29 cellular contexts compared by ENCODE assay signal in genomic region chr20:61674051-61674450, GRCh38.
"Had no signal": no experiment of that assay in that cellular context is flagged by ENCODE, and none has a peak within 500 bp of the region (broad histone marks: within the 10 kb centered on the region; RNA-seq: fewer than 3 reads in every experiment).

No MANE protein-coding gene starts in this region.

- H3K36me3 Mint-ChIP-seq: activated naive CD4-positive, alpha-beta T cell treated with anti-CD3 and anti-CD28 coated beads, Interleukin-2, amount 10 ng/mL, durations not matched to agents 7 days and 5 days; activated naive CD4-positive, alpha-beta T cell treated with anti-CD3 and anti-CD28 coated beads, Interleukin-2, amount 50 U/mL, for 72 hours; activated naive CD8-positive, alpha-beta T cell treated with anti-CD3 and anti-CD28 coated beads, Interleukin-2, amount 10 ng/mL, durations not matched to agents 7 days and 5 days; WTC11 had no signal

- H3K4me3 ChIP-seq: ascending aorta, esophagus muscularis mucosa, gastrocnemius medialis had no signal

- H3K4me1 ChIP-seq: ascending aorta, esophagus muscularis mucosa, foreskin keratinocyte, gastrocnemius medialis had no signal

- H3K36me3 ChIP-seq: ascending aorta, brain microvascular endothelial cell, esophagus muscularis mucosa, gastrocnemius medialis had no signal

- H3K27ac Mint-ChIP-seq: activated CD4-positive, alpha-beta memory T cell treated with anti-CD3 and anti-CD28 coated beads, Interleukin-2, amount 10 ng/mL, durations not matched to agents 7 days and 5 days; activated CD4-positive, alpha-beta T cell treated with anti-CD3 and anti-CD28 coated beads, Interleukin-2, amount 10 ng/mL, durations not matched to agents 7 days and 5 days; activated naive CD4-positive, alpha-beta T cell treated with anti-CD3 and anti-CD28 coated beads, Interleukin-2, amount 10 ng/mL, durations not matched to agents 7 days and 5 days; activated naive CD4-positive, alpha-beta T cell treated with anti-CD3 and anti-CD28 coated beads, Interleukin-2, amount 50 U/mL, for 72 hours; activated naive CD8-positive, alpha-beta T cell treated with anti-CD3 and anti-CD28 coated beads, Interleukin-2, amount 10 ng/mL, durations not matched to agents 7 days and 5 days; activated T-cell treated with anti-CD3 and anti-CD28 coated beads, Interleukin-2, amount 50 U/mL, for 24 hours; activated T-cell treated with anti-CD3 and anti-CD28 coated beads, Interleukin-2, amount 50 U/mL, for 72 hours; effector memory CD8-positive, alpha-beta T cell; WTC11 had no signal

- H3K27ac ChIP-seq: ascending aorta, brain microvascular endothelial cell, esophagus muscularis mucosa, foreskin keratinocyte, gastrocnemius medialis, VCaP had no signal

- H3K27me3 Mint-ChIP-seq: activated CD4-positive, alpha-beta memory T cell treated with anti-CD3 and anti-CD28 coated beads, Interleukin-2, amount 10 ng/mL, durations not matched to agents 7 days and 5 days; activated CD4-positive, alpha-beta T cell treated with anti-CD3 and anti-CD28 coated beads, Interleukin-2, amount 10 ng/mL, durations not matched to agents 7 days and 5 days; activated naive CD4-positive, alpha-beta T cell treated with anti-CD3 and anti-CD28 coated beads, Interleukin-2, amount 10 ng/mL, durations not matched to agents 7 days and 5 days; activated naive CD8-positive, alpha-beta T cell treated with anti-CD3 and anti-CD28 coated beads, Interleukin-2, amount 10 ng/mL, durations not matched to agents 7 days and 5 days; activated T-cell treated with anti-CD3 and anti-CD28 coated beads, Interleukin-2, amount 50 U/mL, for 24 hours; central memory CD8-positive, alpha-beta T cell had no signal

- DNase-seq: activated CD4-positive, alpha-beta memory T cell treated with anti-CD3 and anti-CD28 coated beads, Interleukin-2, amount 10 ng/mL, durations not matched to agents 7 days and 5 days; activated CD4-positive, alpha-beta T cell treated with anti-CD3 and anti-CD28 coated beads for 1 hour; activated CD4-positive, alpha-beta T cell treated with anti-CD3 and anti-CD28 coated beads for 4 hours; activated CD4-positive, alpha-beta T cell treated with anti-CD3 and anti-CD28 coated beads, Interleukin-2, amount 10 ng/mL, durations not matched to agents 7 days and 5 days; activated CD4-positive, alpha-beta T cell treated with anti-CD3 and anti-CD28 coated beads, Interleukin-2, amount 50 U/mL, for 4 hours; activated CD8-positive, alpha-beta memory T cell treated with anti-CD3 and anti-CD28 coated beads, Interleukin-2, amount 50 U/mL, for 48 hours; activated gamma-delta T cell; activated naive CD4-positive, alpha-beta T cell; activated naive CD4-positive, alpha-beta T cell treated with anti-CD3 and anti-CD28 coated beads, Interleukin-2, amount 10 ng/mL, durations not matched to agents 7 days and 5 days; activated naive CD8-positive, alpha-beta T cell treated with anti-CD3 and anti-CD28 coated beads, Interleukin-2, amount 10 ng/mL, durations not matched to agents 7 days and 5 days; activated T-cell treated with anti-CD3 and anti-CD28 coated beads for 4 hours; activated T-cell treated with anti-CD3 and anti-CD28 coated beads, Interleukin-2, amount 50 U/mL, for 24 hours; activated T-cell treated with anti-CD3 and anti-CD28 coated beads, Interleukin-2, amount 50 U/mL, for 72 hours; brain microvascular endothelial cell; cortex of kidney; dermis blood vessel endothelial cell; effector CD4-positive, alpha-beta T cell; effector memory CD8-positive, alpha-beta T cell; erythroblast; foreskin keratinocyte; gastrocnemius medialis; glutamatergic neuron; T-helper 2 cell had no signal

- H3K27me3 ChIP-seq: ascending aorta, brain microvascular endothelial cell, foreskin keratinocyte, gastrocnemius medialis had no signal

- H3K9me3 ChIP-seq: ascending aorta, esophagus muscularis mucosa, gastrocnemius medialis had no signal

- ATAC-seq: activated naive CD4-positive, alpha-beta T cell treated with anti-CD3 and anti-CD28 coated beads, Interleukin-2, amount 50 U/mL, for 72 hours; activated T-cell treated with anti-CD3 and anti-CD28 coated beads, Interleukin-2, amount 50 U/mL, for 72 hours; effector memory CD8-positive, alpha-beta T cell; foreskin keratinocyte; gastrocnemius medialis; WTC11 had no signal

- H3K4me1 Mint-ChIP-seq: activated CD4-positive, alpha-beta memory T cell treated with anti-CD3 and anti-CD28 coated beads, Interleukin-2, amount 10 ng/mL, durations not matched to agents 7 days and 5 days; activated CD4-positive, alpha-beta T cell treated with anti-CD3 and anti-CD28 coated beads, Interleukin-2, amount 10 ng/mL, durations not matched to agents 7 days and 5 days; activated naive CD4-positive, alpha-beta T cell treated with anti-CD3 and anti-CD28 coated beads, Interleukin-2, amount 10 ng/mL, durations not matched to agents 7 days and 5 days; activated naive CD8-positive, alpha-beta T cell treated with anti-CD3 and anti-CD28 coated beads, Interleukin-2, amount 10 ng/mL, durations not matched to agents 7 days and 5 days; central memory CD8-positive, alpha-beta T cell had no signal

- H3K4me3 Mint-ChIP-seq: activated CD4-positive, alpha-beta memory T cell treated with anti-CD3 and anti-CD28 coated beads, Interleukin-2, amount 10 ng/mL, durations not matched to agents 7 days and 5 days; activated CD4-positive, alpha-beta T cell treated with anti-CD3 and anti-CD28 coated beads, Interleukin-2, amount 10 ng/mL, durations not matched to agents 7 days and 5 days; activated naive CD4-positive, alpha-beta T cell treated with anti-CD3 and anti-CD28 coated beads, Interleukin-2, amount 10 ng/mL, durations not matched to agents 7 days and 5 days; activated naive CD8-positive, alpha-beta T cell treated with anti-CD3 and anti-CD28 coated beads, Interleukin-2, amount 10 ng/mL, durations not matched to agents 7 days and 5 days; activated T-cell treated with anti-CD3 and anti-CD28 coated beads, Interleukin-2, amount 50 U/mL, for 24 hours; activated T-cell treated with anti-CD3 and anti-CD28 coated beads, Interleukin-2, amount 50 U/mL, for 72 hours; central memory CD8-positive, alpha-beta T cell; effector memory CD8-positive, alpha-beta T cell; WTC11 had no signal

- H3K9me3 Mint-ChIP-seq: activated CD4-positive, alpha-beta memory T cell treated with anti-CD3 and anti-CD28 coated beads, Interleukin-2, amount 10 ng/mL, durations not matched to agents 7 days and 5 days; activated naive CD4-positive, alpha-beta T cell treated with anti-CD3 and anti-CD28 coated beads, Interleukin-2, amount 10 ng/mL, durations not matched to agents 7 days and 5 days; activated T-cell treated with anti-CD3 and anti-CD28 coated beads, Interleukin-2, amount 50 U/mL, for 24 hours; central memory CD8-positive, alpha-beta T cell had no signal
